17 cellular contexts compared by ENCODE assay signal in genomic region chr16:50178397-50179018, GRCh38. TPM values are rescaled to one million over a fixed set of nuclear protein-coding genes. Genes with fewer than 3 reads are reported as not detected.
DNase-seq lines count a peak whose midpoint lies in the region; ATAC-seq, FAIRE-seq and TF ChIP-seq lines count a peak whose summit lies in the region.
"Had no signal": no experiment of that assay in that cellular context is flagged by ENCODE, and none has a peak within 500 bp of the region (broad histone marks: within the 10 kb centered on the region; RNA-seq: fewer than 3 reads in every experiment).

No MANE protein-coding gene starts in this region.

- no peak overlapping the region for H2BK15ac ChIP-seq in H1 (ENCODE audit: low read length)

- H3K4me3 ChIP-seq in HepG2 (replicated peaks in 1 of 3; ENCODE audit: insufficient read depth in 1 of 3, low read depth in 2 of 3, low read length in 3 of 3): no peak overlapping the region
- H3K4me3 ChIP-seq in right lobe of liver: no peak overlapping the region
- H3K4me3 ChIP-seq in H1 (ENCODE audit: extremely low read depth in 1 of 4, insufficient read depth in 2 of 4, low read depth in 3 of 4, low read length in 4 of 4): no peak overlapping the region
- H3K4me3 ChIP-seq in sigmoid colon: no peak overlapping the region
- no peak overlapping the region for H3K4me3 ChIP-seq in CD8-positive, alpha-beta T cell (ENCODE audit: low read depth, low read length)
- H3K4me3 ChIP-seq: HAP-1 had no signal

- no peaks in the 10 kb centered on the region for H3K27me3 Mint-ChIP-seq in CD8-positive, alpha-beta T cell (ENCODE audit: low read depth)
- H3K27me3 Mint-ChIP-seq: CD4-positive, alpha-beta memory T cell; IgD-negative memory B cell had no signal

- POLR2A ChIA-PET in HepG2 (lab: Yijun Ruan, JAX) (no interaction called here), H1 (lab: Charles Lee; ENCODE audit: partially characterized antibody) (no interaction called here)
- POLR2A ChIA-PET in CD8-positive, alpha-beta T cell (lab: Charles Lee): no interaction called here

- CTCF ChIA-PET in HepG2 (lab: Yijun Ruan, JAX; ENCODE audit: low intra/inter-chr PET ratio, low total read pairs) (no interaction called here), H1 (lab: Charles Lee; ENCODE audit: partially characterized antibody) (no interaction called here)
- CTCF ChIA-PET in CD8-positive, alpha-beta T cell (lab: Charles Lee): no interaction called here

- TF ChIP-seq EP300 in HepG2 (IDR thresholded peaks at IDR 0.05; ENCODE audit: low read depth in 2 of 2, low read length in 2 of 2) (no peak), HepG2 (CRISPR knock-in tag; IDR thresholded peaks at IDR 0.05; ENCODE audit: borderline replicate concordance) (no peak), H1 (IDR thresholded peaks at IDR 0.05; ENCODE audit: borderline replicate concordance in 1 of 2, low read depth in 2 of 2, low read length in 2 of 2) (no peak), sigmoid colon (IDR thresholded peaks at IDR 0.05) (no peak)

- no peak overlapping the region for H3K18ac ChIP-seq in H1 (ENCODE audit: extremely low read depth, low read length)

- FAIRE-seq in HepG2 (lab: Jason Lieb, UNC) (no peak), H1 (lab: Jason Lieb, UNC) (no peak)

- no peak overlapping the region for H2AK5ac ChIP-seq in H1 (ENCODE audit: low read depth, low read length)

- ATAC-seq in HepG2: no peak
- no peak for ATAC-seq in right lobe of liver
- no peak for ATAC-seq in CD8-positive, alpha-beta T cell
- ATAC-seq: Panc1 had no signal

- H3K4me1 ChIP-seq in HepG2 (ENCODE audit: insufficient read depth, low read length) (peaks cover 35% of the 10 kb centered on the region), right lobe of liver (peaks cover 0 to 8% (median 3%) of the 10 kb centered on the region in 4 donors), H1 (replicated peaks in 1 of 4; ENCODE audit: control insufficient read depth in 3 of 4, insufficient read depth in 4 of 4, low read length in 3 of 4) (no peaks in the 10 kb centered on the region), sigmoid colon (peaks cover 0 to 32% (median 22%) of the 10 kb centered on the region in 4 donors)
- peaks cover 7% of the 10 kb centered on the region for H3K4me1 ChIP-seq in CD8-positive, alpha-beta T cell (ENCODE audit: insufficient read depth, low read length)
- H3K4me1 ChIP-seq: BE2C had no signal

- no peak overlapping the region for H3K56ac ChIP-seq in H1 (replicated peaks; ENCODE audit: insufficient read length, low read depth, low read length)

- H2BK20ac ChIP-seq in H1 (ENCODE audit: low read length): no peak overlapping the region

- H4K20me1 ChIP-seq in HepG2 (ENCODE audit: insufficient read depth, low read length) (no peaks in the 10 kb centered on the region; the same call in 1 of the 2 replicates), H1 (replicated peaks in 1 of 2; ENCODE audit: control insufficient read depth in 1 of 2, insufficient read depth in 2 of 2, low read length in 2 of 2) (no peaks in the 10 kb centered on the region)

- intact Hi-C loops in HepG2 (cut with micrococcal nuclease; ENCODE audit: unreplicated experiment) (no loop called here), right lobe of liver (cut with DNase I) (no loop called here), sigmoid colon (cut with DNase I) (no loop called here)
- intact Hi-C loops in CD8-positive, alpha-beta T cell (cut with DNase I, micrococcal nuclease): no loop called here

- H3K27me3 ChIP-seq in HepG2 (ENCODE audit: control insufficient read depth in 1 of 2, insufficient read depth in 2 of 2, low read length in 2 of 2) (no peaks in the 10 kb centered on the region), right lobe of liver (no peaks in the 10 kb centered on the region), H1 (replicated peaks in 1 of 4; ENCODE audit: control insufficient read depth in 3 of 4, extremely low read depth in 1 of 4, insufficient read depth in 3 of 4, low read length in 3 of 4) (no peaks in the 10 kb centered on the region), sigmoid colon (no peaks in the 10 kb centered on the region)
- no peaks in the 10 kb centered on the region for H3K27me3 ChIP-seq in CD8-positive, alpha-beta T cell (ENCODE audit: insufficient read depth, low read length)
- H3K27me3 ChIP-seq: BE2C had no signal

- peaks cover 21% of the 10 kb centered on the region for H3K36me3 Mint-ChIP-seq in CD8-positive, alpha-beta T cell

- TF ChIP-seq CTCF in HepG2 (CRISPR knock-in tag; IDR thresholded peaks at IDR 0.05) (no peak), right lobe of liver (IDR thresholded peaks at IDR 0.05) (no peak), H1 (IDR thresholded peaks at IDR 0.05; ENCODE audit: control extremely low read depth in 1 of 3, insufficient read depth in 1 of 3, low read depth in 1 of 3, low read length in 3 of 3) (no peak), sigmoid colon (IDR thresholded peaks at IDR 0.05) (no peak)
- TF ChIP-seq CTCF in CD8-positive, alpha-beta T cell (IDR thresholded peaks at IDR 0.05): no peak

- H4K8ac ChIP-seq in H1 (ENCODE audit: extremely low read depth, insufficient read depth, low read length): no peak overlapping the region

- peaks cover 57% of the 10 kb centered on the region for H3K4me1 Mint-ChIP-seq in CD8-positive, alpha-beta T cell (ENCODE audit: low read depth)

- H3K4me3 Mint-ChIP-seq in CD8-positive, alpha-beta T cell: no peak overlapping the region
- H3K4me3 Mint-ChIP-seq: IgD-negative memory B cell had no signal

- no peak overlapping the region for H3K23ac ChIP-seq in H1 (ENCODE audit: insufficient read length)

- H2BK12ac ChIP-seq in H1 (ENCODE audit: low read depth, low read length): no peak overlapping the region

- no peak overlapping the region for H2BK5ac ChIP-seq in H1 (ENCODE audit: low read depth, low read length)

- TF ChIP-seq RAD21 in HepG2 (CRISPR knock-in tag; IDR thresholded peaks at IDR 0.05) (no peak), H1 (IDR thresholded peaks at IDR 0.05 in 1 of 2, conservative IDR thresholded peaks at IDR 0.05 in 1 of 2; ENCODE audit: low read depth in 2 of 2, low read length in 2 of 2) (no peak)

- H3K14ac ChIP-seq in H1 (ENCODE audit: insufficient read length): no peak overlapping the region

- H3K4ac ChIP-seq in H1 (replicated peaks; ENCODE audit: insufficient read length, low read depth, low read length): no peak overlapping the region

- H2BK120ac ChIP-seq in H1 (replicated peaks; ENCODE audit: low read depth, low read length): no peak overlapping the region

- H2AFZ ChIP-seq in HepG2 (ENCODE audit: low read length) (no peak overlapping the region), H1 (ENCODE audit: low read length) (no peak overlapping the region)

- TF ChIP-seq POLR2A in HepG2 (IDR thresholded peaks at IDR 0.05; ENCODE audit: insufficient read depth in 1 of 2, low read depth in 2 of 2, low read length in 2 of 2) (no peak), right lobe of liver (IDR thresholded peaks at IDR 0.05) (no peak), H1 (IDR thresholded peaks at IDR 0.05; ENCODE audit: control extremely low read depth in 1 of 2, low read depth in 2 of 2, low read length in 2 of 2) (no peak), sigmoid colon (IDR thresholded peaks at IDR 0.05) (no peak)

- H3K4me2 ChIP-seq in HepG2 (ENCODE audit: low read depth, low read length): no peak overlapping the region
- H3K4me2 ChIP-seq in H1 (ENCODE audit: insufficient read depth in 1 of 2, low read depth in 2 of 2, low read length in 2 of 2): no peak overlapping the region

- H4K91ac ChIP-seq in H1 (replicated peaks; ENCODE audit: insufficient read length, low read length): no peak overlapping the region

- H3K9me3 ChIP-seq in HepG2 (ENCODE audit: low read length) (no peaks in the 10 kb centered on the region), right lobe of liver (no peaks in the 10 kb centered on the region), H1 (ENCODE audit: insufficient read depth in 2 of 2, low read depth in 1 of 2, low read length in 1 of 2) (no peaks in the 10 kb centered on the region), sigmoid colon (no peaks in the 10 kb centered on the region)
- H3K9me3 ChIP-seq in CD8-positive, alpha-beta T cell (ENCODE audit: low read length): no peaks in the 10 kb centered on the region
- H3K9me3 ChIP-seq: BE2C, HAP-1 had no signal

- H3K79me1 ChIP-seq in H1 (ENCODE audit: low read depth, low read length): peaks cover 3% of the 10 kb centered on the region; the same call in 1 of the 2 replicates

- in situ Hi-C loops in HepG2 (cut with HindIII; ENCODE audit: extremely low pct_ligation_motif_present, low pct_unique_long_range_greater_than_20kb) (no loop called here), SK-MEL-5 (cut with HindIII; ENCODE audit: low pct_unique_long_range_greater_than_20kb, low sequenced_read_pairs) (no loop called here)

- no peak overlapping the region for H4K5ac ChIP-seq in H1 (ENCODE audit: insufficient read length, low read depth, low read length)

- H3K9me3 Mint-ChIP-seq in CD8-positive, alpha-beta T cell: no peaks in the 10 kb centered on the region
- H3K9me3 Mint-ChIP-seq: CD4-positive, alpha-beta memory T cell; IgD-negative memory B cell had no signal

- WGBS in HepG2 (ENCODE audit: low lambda C conversion rate): 91% methylated on average over 2 of the region's 2 CpGs
- 66% methylated on average over 2 of the region's 2 CpGs for WGBS in right lobe of liver (ENCODE audit: insufficient coverage, low coverage, low lambda C conversion rate, missing lambda C conversion rate)
- WGBS in H1 (ENCODE audit: extremely low coverage in 1 of 2, insufficient coverage in 1 of 2, insufficient read length in 1 of 2, insufficient replicate concordance in 2 of 2, low coverage in 1 of 2, low lambda C conversion rate in 2 of 2, missing lambda C conversion rate in 1 of 2), 2 experiments: 90% methylated on average over 2 of the region's 2 CpGs; no CpG with 5 or more reads in 1 of the 2 experiments
- 84 to 86% methylated on average over 2 of the region's 2 CpGs for WGBS in sigmoid colon, 2 donors

- BruUV-seq in HepG2 (replicated peaks; lab: Mats Ljungman, UMichigan): no TSS peak

- H3K27ac ChIP-seq in HepG2 (ENCODE audit: extremely low read length, insufficient read depth, low read length) (no peak overlapping the region), right lobe of liver (no peak overlapping the region), H1 (ENCODE audit: low read depth, low read length) (no peak overlapping the region), sigmoid colon (no peak overlapping the region)
- no peak overlapping the region for H3K27ac ChIP-seq in CD8-positive, alpha-beta T cell (ENCODE audit: low read depth, low read length)

- peaks cover 89% of the 10 kb centered on the region for H3K79me2 ChIP-seq in HepG2 (ENCODE audit: insufficient read depth, low read length)
- H3K79me2 ChIP-seq in H1 (ENCODE audit: control insufficient read depth in 1 of 2, insufficient read depth in 2 of 2, low read length in 2 of 2): peaks cover 0 to 27% of the 10 kb centered on the region in 2 experiments; a peak in 3 of 4 replicates

- H3K36me3 ChIP-seq in HepG2 (replicated peaks in 1 of 2; ENCODE audit: control insufficient read depth in 1 of 2, insufficient read depth in 2 of 2, low read length in 2 of 2) (peaks cover 0 to 4% of the 10 kb centered on the region in 2 experiments; a peak in 1 of 5 replicates), right lobe of liver (no peaks in the 10 kb centered on the region), H1 (ENCODE audit: control insufficient read depth in 2 of 4, insufficient read depth in 4 of 4, low read length in 3 of 4) (no peaks in the 10 kb centered on the region), sigmoid colon (no peaks in the 10 kb centered on the region)
- no peaks in the 10 kb centered on the region for H3K36me3 ChIP-seq in CD8-positive, alpha-beta T cell (ENCODE audit: insufficient read depth, low read length)
- H3K36me3 ChIP-seq: BE2C, HAP-1 had no signal

- no peak overlapping the region for H3K27ac Mint-ChIP-seq in CD8-positive, alpha-beta T cell
- H3K27ac Mint-ChIP-seq: IgD-negative memory B cell had no signal

- DNase-seq in HepG2 (ENCODE audit: low spot score) (no peak), right lobe of liver (no peak), SK-MEL-5 (ENCODE audit: low read depth, low spot score) (peak; percentile 73), H1 (ENCODE audit: low read depth in 1 of 2, low spot score in 2 of 2) (no peak), sigmoid colon (no peak)
- no peak for DNase-seq in activated CD8-positive, alpha-beta memory T cell treated with anti-CD3 and anti-CD28 coated beads for 24 hours
- DNase-seq in CD8-positive, alpha-beta T cell: no peak
- DNase-seq: BE2C; CD4-positive, alpha-beta memory T cell; DMS79; NCI-H1105; NCI-H1694 treated with DMSO at 0.1 percent for 48 hours; NCI-H226; NCI-H524 treated with DMSO at 0.1 percent for 48 hours had no signal

- H3K9ac ChIP-seq in HepG2 (ENCODE audit: insufficient read depth, low read depth, low read length) (no peak overlapping the region), H1 (replicated peaks in 1 of 4; ENCODE audit: extremely low read depth in 1 of 4, low read depth in 3 of 4, low read length in 3 of 4) (no peak overlapping the region)

- no peaks in the 10 kb centered on the region for H3K23me2 ChIP-seq in H1 (ENCODE audit: low read depth, low read length)

RNA-seq across cellular contexts. Expression of gene TENT4B, which starts 25.4 kb away (rescaled TPM):
- total RNA-seq in HepG2 (2016; rRNA removed; fragmentation: Illumina TruSeq; extraction: Trizol) (32.8 and 36.0 TPM in 2 replicates), right lobe of liver (10 to 100 TPM in 1 of 6 experiments, 1 to 10 TPM in 5; 7.2 to 13.2 (median 9.3) TPM), sigmoid colon (10 to 100 TPM; 14.9 to 23.5 (median 20.0) TPM)
- 2.9 and 4.3 TPM in 2 replicates for total RNA-seq in HepG2 (2016; cell fraction: cytosol; rRNA removed; fragmentation: Illumina TruSeq; extraction: Trizol; ENCODE audit: low read depth)
- total RNA-seq in HepG2 (2016; cell fraction: insoluble cytoplasmic fraction; rRNA removed; fragmentation: Illumina TruSeq; extraction: Trizol): 32.0 and 35.5 TPM in 2 replicates
- total RNA-seq in HepG2 (2016; cell fraction: membrane; rRNA removed; fragmentation: Illumina TruSeq; extraction: Trizol): 13.6 and 15.7 TPM in 2 replicates
- 27.7 and 32.7 TPM in 2 replicates for total RNA-seq in HepG2 (2016; cell fraction: nucleus; rRNA removed; fragmentation: Illumina TruSeq; extraction: Trizol)
- polyA plus RNA-seq in HepG2 (2011; rRNA removed) (12.0 and 15.0 TPM in 2 replicates), H1 (2011; rRNA removed) (3.1 and 4.2 TPM in 2 replicates), sigmoid colon (1 to 10 TPM; 3.6 to 5.0 (median 4.2) TPM)
- 6.2 and 9.6 TPM in 2 replicates for polyA plus RNA-seq in HepG2 (2011; cell fraction: cytosol; rRNA removed)
- polyA plus RNA-seq in HepG2 (2011; cell fraction: nucleus; rRNA removed): 7.0 and 7.5 TPM in 2 replicates
- polyA plus RNA-seq in HepG2 (2012): 12.9 and 15.1 TPM in 2 replicates
- polyA plus RNA-seq in HepG2 (2016; cell fraction: cytosol; fragmentation: Illumina TruSeq; extraction: Trizol; ENCODE audit: low read depth): 0.93 and 0.94 TPM in 2 replicates
- polyA plus RNA-seq in HepG2 (2016; cell fraction: insoluble cytoplasmic fraction; fragmentation: Illumina TruSeq; extraction: Trizol; ENCODE audit: low read depth): 29.7 and 32.3 TPM in 2 replicates
- 5.3 and 6.4 TPM in 2 replicates for polyA plus RNA-seq in HepG2 (2016; cell fraction: membrane; fragmentation: Illumina TruSeq; extraction: Trizol; ENCODE audit: low read depth)
- 32.1 and 32.7 TPM in 2 replicates for polyA plus RNA-seq in HepG2 (2016; cell fraction: nucleus; fragmentation: Illumina TruSeq; extraction: Trizol; ENCODE audit: insufficient read depth, low read depth)
- 11.8 and 15.0 TPM in 2 replicates for polyA minus RNA-seq in HepG2 (2011; rRNA and poly(A)+ RNA removed; ENCODE audit: low replicate concordance)
- 21.1 and 22.3 TPM in 2 replicates for polyA minus RNA-seq in HepG2 (2011; cell fraction: cytosol; rRNA and poly(A)+ RNA removed)
- polyA minus RNA-seq in HepG2 (2011; cell fraction: nucleus; rRNA and poly(A)+ RNA removed): 33.9 and 35.8 TPM in 2 replicates
- 6.0 and 7.2 TPM in 2 replicates for total RNA-seq in SK-MEL-5 (2014; rRNA removed; shearing (Covaris generic))
- 6.3 and 10.3 TPM in 2 replicates for polyA plus RNA-seq in SK-MEL-5 (2015; cell fraction: cytosol; rRNA removed)
- polyA plus RNA-seq in SK-MEL-5 (2015; cell fraction: nucleus; rRNA removed): 10.7 and 12.6 TPM in 2 replicates
- 14.3 and 15.7 TPM in 2 replicates for total RNA-seq in H1 (2021; fragmentation: NEBNext Ultra II Directional; extraction: Animal tissue kit (Norgen Biotek cat#: 25700))
- polyA plus RNA-seq in H1 (2011; cell fraction: cytosol; rRNA removed): 4.8 TPM
- 4.0 TPM for polyA plus RNA-seq in H1 (2011; cell fraction: nucleus; rRNA removed)
- 5.8 to 8.1 TPM (median 6.3 TPM) in 4 replicates for polyA plus RNA-seq in H1 (2012, experiment 1 of 2)
- 0.80 TPM for polyA plus RNA-seq in H1 (2012, experiment 2 of 2)
- polyA plus RNA-seq in H1 (2013, experiment 1 of 2): 8.8 TPM
- 9.5 TPM for polyA plus RNA-seq in H1 (2013, experiment 2 of 2)
- 13.1 and 17.9 TPM in 2 replicates for polyA minus RNA-seq in H1 (2011; rRNA and poly(A)+ RNA removed)
- polyA minus RNA-seq in H1 (2011; cell fraction: cytosol; rRNA and poly(A)+ RNA removed): 9.9 TPM
- 11.6 TPM for polyA minus RNA-seq in H1 (2011; cell fraction: nucleus; rRNA and poly(A)+ RNA removed)
- 10 to 100 TPM; 60.2 to 62.1 TPM for total RNA-seq in CD8-positive, alpha-beta T cell

Comparison
In these comparisons a context has a peak if more than half of its experiments do, and no peak if none do; other contexts are left out.
1. Of the 41 proteins assayed by ChIP-seq in both HepG2 and H1: peak only in HepG2: CEBPB; only in H1: none; in both: MAFK; in neither: 39.